16 cellular contexts compared by ENCODE assay signal in the genomic region with DNA sequence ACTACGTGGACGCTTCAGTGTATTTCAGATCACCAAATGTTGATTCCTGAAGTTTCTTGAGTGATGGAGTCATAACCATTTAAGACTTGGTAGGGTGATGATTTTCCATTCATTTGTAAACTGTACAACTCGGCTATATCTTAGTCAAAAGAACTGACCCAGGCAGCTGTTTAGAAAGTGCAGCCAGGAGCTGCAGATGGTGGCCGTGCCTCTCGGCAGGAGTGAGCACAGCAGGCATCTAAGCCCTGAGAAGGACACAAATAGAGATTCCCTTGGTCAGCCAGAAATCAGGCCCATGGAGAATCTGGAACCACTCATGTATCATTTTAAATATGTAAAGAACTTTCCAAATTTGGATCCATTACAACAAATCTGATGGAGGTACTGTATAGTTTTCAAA.
DNase-seq lines count a peak whose midpoint lies in the region; ATAC-seq and TF ChIP-seq lines count a peak whose summit lies in the region.
"Had no signal": no experiment of that assay in that cellular context is flagged by ENCODE, and none has a peak within 500 bp of the region (broad histone marks: within the 10 kb centered on the region; RNA-seq: fewer than 3 reads in every experiment).

No MANE protein-coding gene starts in this region.

- intact Hi-C loops in Right ventricle myocardium inferior (cut with DNase I) (loop anchor here (10.0 kb wide), 1 partner anchor 404 kb away; no protein-coding TSS in a partner anchor), tibial artery (cut with DNase I; ENCODE audit: low total_unique reads) (no loop called here)

- H3K36me3 Mint-ChIP-seq in neural progenitor cell: no peaks in the 10 kb centered on the region

- TF ChIP-seq CTCF in right atrium auricular region (IDR thresholded peaks at IDR 0.05) (no peak), choroid plexus epithelial cell (conservative IDR thresholded peaks at IDR 0.05; ENCODE audit: low read depth, low read length) (no peak), neural progenitor cell (IDR thresholded peaks at IDR 0.05) (no peak), tibial artery (IDR thresholded peaks at IDR 0.05) (no peak)

- H3K4me2 ChIP-seq in neural progenitor cell: no peak overlapping the region

- no peak overlapping the region for H3K27ac Mint-ChIP-seq in neural progenitor cell
- H3K27ac Mint-ChIP-seq: CD4-positive, alpha-beta T cell had no signal

- H2AFZ ChIP-seq in neural progenitor cell (replicated peaks): peak overlapping the region; percentile 26

- in situ Hi-C loops in KBM-7 (cut with MboI; ENCODE audit: low pct_unique_long_range_greater_than_20kb, low sequenced_read_pairs): no loop called here

- no peak for DNase-seq in Right ventricle myocardium inferior (ENCODE audit: missing footprints)
- no peak for DNase-seq in right atrium auricular region (ENCODE audit: low spot score)
- peak; percentile 54 for DNase-seq in choroid plexus epithelial cell (ENCODE audit: low read depth)
- no peak for DNase-seq in neural progenitor cell (ENCODE audit: low spot score)
- no peak for DNase-seq in tibial artery
- no peak for DNase-seq in KBM-7
- DNase-seq in activated T-cell treated with anti-CD3 and anti-CD28 coated beads, Interleukin-2, amount 50 U/mL, for 1 hour: no peak
- DNase-seq: BE2C; CD4-positive, alpha-beta T cell; GOT3; NCI-H1105; NCI-H2081 treated with DMSO at 0.1 percent for 48 hours; SHP77 treated with DMSO at 0.1 percent for 48 hours had no signal

- no peaks in the 10 kb centered on the region for H3K79me2 ChIP-seq in neural progenitor cell (ENCODE audit: low read depth)

- no peak overlapping the region for H3K9ac ChIP-seq in neural progenitor cell

- no peak overlapping the region for H3K27ac ChIP-seq in right atrium auricular region
- no peak overlapping the region for H3K27ac ChIP-seq in neural progenitor cell
- H3K27ac ChIP-seq in tibial artery: peak overlapping the region; percentile 25 to 71

- no peak overlapping the region for H3K4me3 ChIP-seq in right atrium auricular region
- no peak overlapping the region for H3K4me3 ChIP-seq in choroid plexus epithelial cell (ENCODE audit: low read depth, low read length)
- H3K4me3 ChIP-seq in neural progenitor cell: no peak overlapping the region
- H3K4me3 ChIP-seq in tibial artery: no peak overlapping the region
- H3K4me3 ChIP-seq: K562 had no signal

- H3K4me1 Mint-ChIP-seq in neural progenitor cell: peaks cover 34% of the 10 kb centered on the region

- H3K4me1 ChIP-seq in right atrium auricular region (peaks cover 0 to 29% of the 10 kb centered on the region in 2 donors), neural progenitor cell (peaks cover 38% of the 10 kb centered on the region), tibial artery (peaks cover 0 to 43% (median 6%) of the 10 kb centered on the region in 4 donors)
- H3K4me1 ChIP-seq: BE2C had no signal

- H3K9me3 Mint-ChIP-seq in neural progenitor cell: no peaks in the 10 kb centered on the region
- H3K9me3 Mint-ChIP-seq: CD4-positive, alpha-beta T cell had no signal

- no peaks in the 10 kb centered on the region for H3K27me3 Mint-ChIP-seq in neural progenitor cell (ENCODE audit: insufficient read depth, low read depth)
- H3K27me3 Mint-ChIP-seq: CD4-positive, alpha-beta T cell had no signal

- H3F3A ChIP-seq in neural progenitor cell (ENCODE audit: low read depth): no peaks in the 10 kb centered on the region

- H4K20me1 ChIP-seq in neural progenitor cell (ENCODE audit: low read depth): no peaks in the 10 kb centered on the region

- no peaks in the 10 kb centered on the region for H3K27me3 ChIP-seq in right atrium auricular region
- H3K27me3 ChIP-seq in neural progenitor cell: no peaks in the 10 kb centered on the region
- no peaks in the 10 kb centered on the region for H3K27me3 ChIP-seq in tibial artery
- H3K27me3 ChIP-seq: BE2C had no signal

- no peaks in the 10 kb centered on the region for H3K36me3 ChIP-seq in right atrium auricular region
- no peaks in the 10 kb centered on the region for H3K36me3 ChIP-seq in neural progenitor cell
- H3K36me3 ChIP-seq in tibial artery: no peaks in the 10 kb centered on the region
- H3K36me3 ChIP-seq: BE2C had no signal

- H3K4me3 Mint-ChIP-seq in neural progenitor cell: no peak overlapping the region
- H3K4me3 Mint-ChIP-seq: CD4-positive, alpha-beta T cell had no signal

- no peaks in the 10 kb centered on the region for H3K9me3 ChIP-seq in right atrium auricular region
- H3K9me3 ChIP-seq in neural progenitor cell (ENCODE audit: low read depth): no peaks in the 10 kb centered on the region
- H3K9me3 ChIP-seq in tibial artery: no peaks in the 10 kb centered on the region
- H3K9me3 ChIP-seq: BE2C had no signal

- peak; percentile 71 for ATAC-seq in Right ventricle myocardium inferior
- ATAC-seq in HG03520 (IDR thresholded peaks at IDR 0.05; ENCODE audit: unreplicated experiment): no peak
- ATAC-seq: HCT116, K562 had no signal

Comparison
In these comparisons a context has a peak if more than half of its experiments do, and no peak if none do; other contexts are left out.
1. H3K27ac ChIP-seq: peak in tibial artery (2 of 2); none in right atrium auricular region (0 of 2) and neural progenitor cell (single experiment).